8 cellular contexts compared by ENCODE assay signal in genomic region chr7:100745184-100745583, GRCh38. TPM values are rescaled to one million over a fixed set of nuclear protein-coding genes. Genes with fewer than 3 reads are reported as not detected.
DNase-seq lines count a peak whose midpoint lies in the region; ATAC-seq and TF ChIP-seq lines count a peak whose summit lies in the region.

No MANE protein-coding gene starts in this region.

- H3K4me1 ChIP-seq in parathyroid adenoma: no peaks in the 10 kb centered on the region

- intact Hi-C loops in activated CD4-positive, alpha-beta memory T cell treated with anti-CD3 and anti-CD28 coated beads for 36 hours (cut with micrococcal nuclease): no loop called here

- DNase-seq in GOT3 (lab: John Stamatoyannopoulos, UW) (peak; percentile 49), fibroblast of pulmonary artery (ENCODE audit: low read depth) (peak; percentile 52), DMS53 (lab: John Stamatoyannopoulos, UW) (no peak)
- DNase-seq in activated CD4-positive, alpha-beta memory T cell treated with anti-CD3 and anti-CD28 coated beads for 36 hours: peak; percentile 53

- no peaks in the 10 kb centered on the region for H3K36me3 ChIP-seq in parathyroid adenoma (ENCODE audit: control insufficient read depth, insufficient read depth, low read length)

- peaks cover 4% of the 10 kb centered on the region for H3K4me1 Mint-ChIP-seq in activated CD4-positive, alpha-beta memory T cell treated with anti-CD3 and anti-CD28 coated beads for 36 hours (ENCODE audit: low read depth)

- H3K27me3 ChIP-seq in parathyroid adenoma (ENCODE audit: control insufficient read depth, insufficient read depth, low read length): no peaks in the 10 kb centered on the region

- peaks cover 23% of the 10 kb centered on the region for H3K27me3 Mint-ChIP-seq in activated CD4-positive, alpha-beta memory T cell treated with anti-CD3 and anti-CD28 coated beads for 36 hours

- TF ChIP-seq CTCF in fibroblast of pulmonary artery (IDR thresholded peaks at IDR 0.05; ENCODE audit: low read length, missing control alignments) (no peak), parathyroid adenoma (IDR thresholded peaks at IDR 0.05) (no peak)

- H3K4me3 ChIP-seq in fibroblast of pulmonary artery (replicated peaks; ENCODE audit: low read depth, low read length) (peak overlapping the region; percentile 42), parathyroid adenoma (ENCODE audit: low read depth, low read length) (no peak overlapping the region)

- no peak overlapping the region for H3K27ac ChIP-seq in parathyroid adenoma

- ATAC-seq in GM21528 (IDR thresholded peaks at IDR 0.05; ENCODE audit: low FRiP score, unreplicated experiment): no peak
- no peak for ATAC-seq in GM19328 (IDR thresholded peaks at IDR 0.05; ENCODE audit: unreplicated experiment)
- ATAC-seq in GM18907 (IDR thresholded peaks at IDR 0.05; ENCODE audit: unreplicated experiment): no peak

- H3K9me3 Mint-ChIP-seq in activated CD4-positive, alpha-beta memory T cell treated with anti-CD3 and anti-CD28 coated beads for 36 hours: no peaks in the 10 kb centered on the region

- H3K36me3 Mint-ChIP-seq in activated CD4-positive, alpha-beta memory T cell treated with anti-CD3 and anti-CD28 coated beads for 36 hours: no peaks in the 10 kb centered on the region

- CTCF ChIA-PET in activated CD4-positive, alpha-beta memory T cell treated with anti-CD3 and anti-CD28 coated beads for 36 hours (lab: Charles Lee): interaction anchor here (1.2 to 1.3 kb wide), 2 partner anchors 22 to 53 kb away, joined by 4 to 5 read pairs; no protein-coding TSS in a partner anchor

- peak overlapping the region; percentile 35 for H3K4me2 ChIP-seq in parathyroid adenoma (ENCODE audit: low read length)

- H3K9ac ChIP-seq in parathyroid adenoma: no peak overlapping the region

- H2AFZ ChIP-seq in parathyroid adenoma: peak overlapping the region; percentile 76

- no peaks in the 10 kb centered on the region for H3K9me3 ChIP-seq in parathyroid adenoma (ENCODE audit: control insufficient read depth, low read length)

- POLR2A ChIA-PET in activated CD4-positive, alpha-beta memory T cell treated with anti-CD3 and anti-CD28 coated beads for 36 hours (lab: Charles Lee): no interaction called here

- no peak overlapping the region for H3K27ac Mint-ChIP-seq in activated CD4-positive, alpha-beta memory T cell treated with anti-CD3 and anti-CD28 coated beads for 36 hours

- H3K79me2 ChIP-seq in parathyroid adenoma: no peaks in the 10 kb centered on the region

- H3K4me3 Mint-ChIP-seq in activated CD4-positive, alpha-beta memory T cell treated with anti-CD3 and anti-CD28 coated beads for 36 hours: peak overlapping the region; percentile 73

RNA-seq across cellular contexts. Expression of gene ZAN, which starts 11.8 kb away (rescaled TPM):
- not detected for total RNA-seq in activated CD4-positive, alpha-beta memory T cell treated with anti-CD3 and anti-CD28 coated beads for 36 hours

RNA-seq across cellular contexts. Expression of gene EPO, which starts 24.9 kb away (rescaled TPM):
- not detected for total RNA-seq in activated CD4-positive, alpha-beta memory T cell treated with anti-CD3 and anti-CD28 coated beads for 36 hours

RNA-seq across cellular contexts. Expression of gene POP7, which starts 39.3 kb away (rescaled TPM):
- 10 to 100 TPM; 38.7 to 42.2 TPM for total RNA-seq in activated CD4-positive, alpha-beta memory T cell treated with anti-CD3 and anti-CD28 coated beads for 36 hours

RNA-seq across cellular contexts. Expression of gene GIGYF1, which starts 51.1 kb away (rescaled TPM):
- total RNA-seq in activated CD4-positive, alpha-beta memory T cell treated with anti-CD3 and anti-CD28 coated beads for 36 hours: 10 to 100 TPM; 40.2 to 40.5 TPM
